21 cellular contexts compared by ENCODE assay signal in genomic region chr22:39935116-39935515, GRCh38. TPM values are rescaled to one million over a fixed set of nuclear protein-coding genes. Genes with fewer than 3 reads are reported as not detected.
A peak's percentile ranks its signal among the peaks of the same experiment; 100 is the strongest.
DNase-seq lines count a peak whose midpoint lies in the region; ATAC-seq lines count a peak whose summit lies in the region.
"Had no signal": no experiment of that assay in that cellular context is flagged by ENCODE, and none has a peak within 500 bp of the region (broad histone marks: within the 10 kb centered on the region; RNA-seq: fewer than 3 reads in every experiment).

No MANE protein-coding gene starts in this region.

- H3K27ac ChIP-seq in trophoblast cell (ENCODE audit: low read depth, low read length): no peak overlapping the region
- H3K27ac ChIP-seq: A549, GM23248, pancreas, PC-9, suprapubic skin had no signal

- H2AFZ ChIP-seq in trophoblast cell (ENCODE audit: insufficient read depth, low read length, poor library complexity): no peak overlapping the region
- H2AFZ ChIP-seq: GM23248, PC-9 had no signal

- no peak overlapping the region for H3K18ac ChIP-seq in trophoblast cell (ENCODE audit: low read length)

- ATAC-seq in T-helper 17 cell: no peak
- ATAC-seq in stimulated activated memory B cell treated with anti-CD40 and anti-IgM and Interleukin-4, amounts not matched to agents 10 μg/mL and 1 μg/mL and 100 μg/mL, for 72 hours: no peak
- ATAC-seq: A549 had no signal

- no peak overlapping the region for H2AK5ac ChIP-seq in trophoblast cell (ENCODE audit: low read length)

- peak overlapping the region; percentile 83 for H3K27ac Mint-ChIP-seq in activated CD4-positive, alpha-beta T cell treated with anti-CD3 and anti-CD28 coated beads, Interleukin-2, amount 10 ng/mL, durations not matched to agents 7 days and 5 days
- H3K27ac Mint-ChIP-seq in T-helper 17 cell: no peak overlapping the region
- H3K27ac Mint-ChIP-seq in stimulated activated memory B cell treated with anti-CD40 and anti-IgM and Interleukin-4, amounts not matched to agents 10 μg/mL and 1 μg/mL and 100 μg/mL, for 72 hours: peak overlapping the region; percentile 61
- H3K27ac Mint-ChIP-seq: CD14-positive monocyte had no signal

- H3K27me3 ChIP-seq in endocrine pancreas (ENCODE audit: control insufficient read depth, insufficient read depth, low read length) (no peaks in the 10 kb centered on the region), trophoblast cell (ENCODE audit: insufficient read depth, low read length) (no peaks in the 10 kb centered on the region)
- H3K27me3 ChIP-seq: pancreas had no signal

- H4K8ac ChIP-seq in trophoblast cell (ENCODE audit: low read depth, low read length): no peak overlapping the region

- no peak overlapping the region for H3K4ac ChIP-seq in trophoblast cell (ENCODE audit: low read depth, low read length)

- H3K4me3 ChIP-seq in endocrine pancreas (ENCODE audit: control insufficient read depth, insufficient read depth, low read length) (peak overlapping the region; percentile 4), trophoblast cell (ENCODE audit: low read depth, low read length) (no peak overlapping the region)
- H3K4me3 ChIP-seq: A549, GM23248, pancreas, PC-9, suprapubic skin had no signal

- H4K91ac ChIP-seq in trophoblast cell (ENCODE audit: low read depth, low read length): no peak overlapping the region

- WGBS in trophoblast cell (ENCODE audit: extremely low coverage, insufficient coverage, insufficient read length): no CpG with 5 or more reads among the region's 4 CpGs

- H3K4me3 Mint-ChIP-seq in activated CD4-positive, alpha-beta T cell treated with anti-CD3 and anti-CD28 coated beads, Interleukin-2, amount 10 ng/mL, durations not matched to agents 7 days and 5 days: peak overlapping the region; percentile 68
- peak overlapping the region; percentile 94 for H3K4me3 Mint-ChIP-seq in T-helper 17 cell
- H3K4me3 Mint-ChIP-seq in stimulated activated memory B cell treated with anti-CD40 and anti-IgM and Interleukin-4, amounts not matched to agents 10 μg/mL and 1 μg/mL and 100 μg/mL, for 72 hours: no peak overlapping the region

- peaks cover 59% of the 10 kb centered on the region for H3K36me3 Mint-ChIP-seq in activated CD4-positive, alpha-beta T cell treated with anti-CD3 and anti-CD28 coated beads, Interleukin-2, amount 10 ng/mL, durations not matched to agents 7 days and 5 days (ENCODE audit: low read depth)
- H3K36me3 Mint-ChIP-seq in T-helper 17 cell (ENCODE audit: low read depth): peaks cover 13% of the 10 kb centered on the region
- H3K36me3 Mint-ChIP-seq in stimulated activated memory B cell treated with anti-CD40 and anti-IgM and Interleukin-4, amounts not matched to agents 10 μg/mL and 1 μg/mL and 100 μg/mL, for 72 hours: no peaks in the 10 kb centered on the region
- H3K36me3 Mint-ChIP-seq: CD14-positive monocyte had no signal

- H3K9me3 ChIP-seq in T-helper 17 cell (ENCODE audit: control insufficient read depth, low read length, poor library complexity, severe bottlenecking) (no peaks in the 10 kb centered on the region), endocrine pancreas (ENCODE audit: control insufficient read depth, low read length) (no peaks in the 10 kb centered on the region), trophoblast cell (ENCODE audit: insufficient read depth, low read depth, low read length) (no peaks in the 10 kb centered on the region)
- H3K9me3 ChIP-seq: A549, pancreas, suprapubic skin had no signal

- no peaks in the 10 kb centered on the region for H3K9me3 Mint-ChIP-seq in activated CD4-positive, alpha-beta T cell treated with anti-CD3 and anti-CD28 coated beads, Interleukin-2, amount 10 ng/mL, durations not matched to agents 7 days and 5 days
- H3K9me3 Mint-ChIP-seq in stimulated activated memory B cell treated with anti-CD40 and anti-IgM and Interleukin-4, amounts not matched to agents 10 μg/mL and 1 μg/mL and 100 μg/mL, for 72 hours: no peaks in the 10 kb centered on the region
- H3K9me3 Mint-ChIP-seq: CD14-positive monocyte had no signal

- no peak overlapping the region for H3K9ac ChIP-seq in endocrine pancreas (ENCODE audit: control insufficient read depth, insufficient read depth, low read length)
- H3K9ac ChIP-seq in trophoblast cell (ENCODE audit: low read length): no peak overlapping the region
- H3K9ac ChIP-seq: GM23248 had no signal

- H2BK120ac ChIP-seq in trophoblast cell (ENCODE audit: insufficient read depth, low read length, poor library complexity): no peak overlapping the region

- H3K79me1 ChIP-seq in trophoblast cell (ENCODE audit: low read length): no peaks in the 10 kb centered on the region

- CTCF ChIA-PET in activated CD4-positive, alpha-beta T cell treated with anti-CD3 and anti-CD28 coated beads, Interleukin-2, amount 10 ng/mL, durations not matched to agents 7 days and 5 days (lab: Charles Lee): interaction anchor here (0.7 to 3.8 kb wide), 5 partner anchors 8 to 130 kb away, joined by 3 to 22 read pairs (median 3); no protein-coding TSS in a partner anchor

- H3K4me1 ChIP-seq in endocrine pancreas (ENCODE audit: control insufficient read depth, insufficient read depth, low read length) (no peaks in the 10 kb centered on the region), trophoblast cell (ENCODE audit: control insufficient read depth in 1 of 2, insufficient read depth in 2 of 2, low read length in 2 of 2) (no peaks in the 10 kb centered on the region)
- H3K4me1 ChIP-seq: A549, pancreas had no signal

- H3K4me1 Mint-ChIP-seq in activated CD4-positive, alpha-beta T cell treated with anti-CD3 and anti-CD28 coated beads, Interleukin-2, amount 10 ng/mL, durations not matched to agents 7 days and 5 days: peaks cover 72% of the 10 kb centered on the region
- peaks cover 66% of the 10 kb centered on the region for H3K4me1 Mint-ChIP-seq in T-helper 17 cell
- H3K4me1 Mint-ChIP-seq in stimulated activated memory B cell treated with anti-CD40 and anti-IgM and Interleukin-4, amounts not matched to agents 10 μg/mL and 1 μg/mL and 100 μg/mL, for 72 hours: peaks cover 38% of the 10 kb centered on the region

- no peak overlapping the region for H4K12ac ChIP-seq in trophoblast cell (ENCODE audit: low read depth, low read length)

- DNase-seq in activated CD4-positive, alpha-beta T cell treated with anti-CD3 and anti-CD28 coated beads, Interleukin-2, amount 10 ng/mL, durations not matched to agents 7 days and 5 days: no peak
- DNase-seq in activated CD4-positive, alpha-beta T cell treated with anti-CD3 and anti-CD28 coated beads for 4 hours: no peak
- no peak for DNase-seq in T-helper 17 cell
- DNase-seq in NCI-H526 (lab: John Stamatoyannopoulos, UW): no peak
- DNase-seq in trophoblast cell: no peak
- no peak for DNase-seq in kidney tubule cell (ENCODE audit: low spot score)
- DNase-seq: activated CD4-positive, CD25-positive, alpha-beta regulatory T cell; central memory CD4-positive, alpha-beta T cell; DMS79; effector CD4-positive, alpha-beta T cell; GM23248; NCI-H1436 treated with DMSO at 0.1 percent for 48 hours; NCI-H2227 treated with DMSO at 0.1 percent for 48 hours; pancreas; PC-9 had no signal

- H3K36me3 ChIP-seq in endocrine pancreas (ENCODE audit: control insufficient read depth, insufficient read depth, low read length) (no peaks in the 10 kb centered on the region), trophoblast cell (ENCODE audit: control insufficient read depth in 1 of 2, insufficient read depth in 2 of 2, low read length in 2 of 2) (no peaks in the 10 kb centered on the region)
- H3K36me3 ChIP-seq: pancreas, suprapubic skin had no signal

- no peaks in the 10 kb centered on the region for H3K27me3 Mint-ChIP-seq in activated CD4-positive, alpha-beta T cell treated with anti-CD3 and anti-CD28 coated beads, Interleukin-2, amount 10 ng/mL, durations not matched to agents 7 days and 5 days
- H3K27me3 Mint-ChIP-seq in T-helper 17 cell: no peaks in the 10 kb centered on the region
- no peaks in the 10 kb centered on the region for H3K27me3 Mint-ChIP-seq in stimulated activated memory B cell treated with anti-CD40 and anti-IgM and Interleukin-4, amounts not matched to agents 10 μg/mL and 1 μg/mL and 100 μg/mL, for 72 hours

- no peak overlapping the region for H2BK12ac ChIP-seq in trophoblast cell (ENCODE audit: low read length)

- no peaks in the 10 kb centered on the region for H3K79me2 ChIP-seq in trophoblast cell (ENCODE audit: control insufficient read depth, insufficient read depth, low read length, poor library complexity)

- no peak overlapping the region for H2BK5ac ChIP-seq in trophoblast cell (ENCODE audit: low read depth, low read length, poor library complexity)

- H3K14ac ChIP-seq in trophoblast cell (ENCODE audit: low read length): no peak overlapping the region

- H3K23ac ChIP-seq in trophoblast cell (ENCODE audit: low read length): no peak overlapping the region

- no peak overlapping the region for H3K4me2 ChIP-seq in trophoblast cell (ENCODE audit: low read length)
- H3K4me2 ChIP-seq: A549, PC-9 had no signal

- POLR2A ChIA-PET in activated CD4-positive, alpha-beta T cell treated with anti-CD3 and anti-CD28 coated beads, Interleukin-2, amount 10 ng/mL, durations not matched to agents 7 days and 5 days (lab: Charles Lee): no interaction called here

RNA-seq across cellular contexts. Expression of gene TMA7B, which starts 25.1 kb away (rescaled TPM):
- total RNA-seq in activated CD4-positive, alpha-beta T cell treated with anti-CD3 and anti-CD28 coated beads, Interleukin-2, amount 10 ng/mL, durations not matched to agents 7 days and 5 days: 1 to 10 TPM; 4.7 to 5.4 TPM
- total RNA-seq in T-helper 17 cell: 10 to 100 TPM in 1 of 2 donors, 1 to 10 TPM in 1; 7.2 to 22.5 TPM
- 0.04 and 0.10 TPM in 2 replicates for polyA plus RNA-seq in trophoblast cell (2013)
- total RNA-seq: GM23248, PC-9 had no signal
- polyA plus RNA-seq: A549, GM23248, liver, pancreas had no signal

RNA-seq across cellular contexts. Expression of gene GRAP2, which starts 34.2 kb away (rescaled TPM):
- 100 to 1,000 TPM; 137 to 138 TPM for total RNA-seq in activated CD4-positive, alpha-beta T cell treated with anti-CD3 and anti-CD28 coated beads, Interleukin-2, amount 10 ng/mL, durations not matched to agents 7 days and 5 days
- 100 to 1,000 TPM; 113 to 195 TPM for total RNA-seq in T-helper 17 cell
- polyA plus RNA-seq in trophoblast cell (2013): 0.07 and 0.27 TPM in 2 replicates
- total RNA-seq: GM23248, PC-9 had no signal
- polyA plus RNA-seq: A549, GM23248 had no signal

RNA-seq across cellular contexts. Expression of gene ENTHD1, which starts 41.6 kb away (rescaled TPM):
- under 1 TPM; 0.07 to 0.21 TPM for total RNA-seq in activated CD4-positive, alpha-beta T cell treated with anti-CD3 and anti-CD28 coated beads, Interleukin-2, amount 10 ng/mL, durations not matched to agents 7 days and 5 days
- total RNA-seq in T-helper 17 cell: not detected
- not detected in 2 replicates for polyA plus RNA-seq in trophoblast cell (2013)
- total RNA-seq: GM23248, liver, pancreas, PC-9, suprapubic skin had no signal
- polyA plus RNA-seq: A549, CD14-positive monocyte, GM23248, liver had no signal

RNA-seq across cellular contexts. Expression of gene FAM83F, which starts 59.6 kb away (rescaled TPM):
- total RNA-seq in activated CD4-positive, alpha-beta T cell treated with anti-CD3 and anti-CD28 coated beads, Interleukin-2, amount 10 ng/mL, durations not matched to agents 7 days and 5 days: under 1 TPM; 0.04 to 0.05 TPM
- total RNA-seq in T-helper 17 cell: 1 to 10 TPM; 1.6 to 2.1 TPM
- 3.1 and 3.3 TPM in 2 replicates for polyA plus RNA-seq in trophoblast cell (2013)
- total RNA-seq: GM23248 had no signal
- polyA plus RNA-seq: A549, GM23248 had no signal
